In the genomic region with DNA sequence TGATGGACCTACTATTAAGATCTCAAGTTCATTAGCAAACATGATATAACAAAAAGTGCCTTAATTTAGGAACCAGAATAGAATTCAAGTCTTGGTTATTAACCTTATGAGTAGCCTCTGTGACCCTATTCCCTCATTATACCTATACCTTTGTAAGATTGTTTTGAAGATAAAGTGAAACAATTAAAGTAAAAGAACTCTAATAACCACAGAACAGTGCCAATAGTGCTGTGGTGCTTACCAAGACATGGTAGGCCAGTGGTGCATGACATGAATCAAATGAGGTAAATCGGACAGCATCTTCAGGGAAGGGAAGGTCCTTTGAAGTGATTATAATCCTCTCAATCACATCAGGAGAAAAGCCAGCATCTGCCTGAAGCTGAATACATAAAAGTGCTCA, we compare ENCODE assay signal across 24 cellular contexts. TPM values are rescaled to one million over a fixed set of nuclear protein-coding genes. Genes with fewer than 3 reads are reported as not detected.
A peak's percentile ranks its signal among the peaks of the same experiment; 100 is the strongest.
DNase-seq lines count a peak whose midpoint lies in the region; ATAC-seq and TF ChIP-seq lines count a peak whose summit lies in the region.
"Had no signal": no experiment of that assay in that cellular context is flagged by ENCODE, and none has a peak within 500 bp of the region (broad histone marks: within the 10 kb centered on the region; RNA-seq: fewer than 3 reads in every experiment).

No MANE protein-coding gene starts in this region.

- H3K27me3 ChIP-seq in Karpas-422 (ENCODE audit: low read length) (no peaks in the 10 kb centered on the region), PC-9 (ENCODE audit: insufficient read depth, low read depth) (no peaks in the 10 kb centered on the region)
- H3K27me3 ChIP-seq: esophagus muscularis mucosa, gastrocnemius medialis, right lobe of liver, SJCRH30 had no signal

- H3K79me2 ChIP-seq in Karpas-422 (ENCODE audit: low read length): no peaks in the 10 kb centered on the region
- no peaks in the 10 kb centered on the region for H3K79me2 ChIP-seq in PC-9 (ENCODE audit: low read depth)

- TF ChIP-seq CTCF in PC-9 (conservative IDR thresholded peaks at IDR 0.05): no peak

- no peak for TF ChIP-seq POLR2A in GM18505 (IDR thresholded peaks at IDR 0.05; ENCODE audit: borderline replicate concordance, extremely low read depth, insufficient read depth, insufficient read length)

- no peak overlapping the region for H2AFZ ChIP-seq in Karpas-422 (ENCODE audit: low read length)
- no peak overlapping the region for H2AFZ ChIP-seq in PC-9

- POLR2A ChIA-PET in PC-9 (lab: Charles Lee; ENCODE audit: unreplicated experiment): interaction anchor here (0.6 kb wide), 1 partner anchor 154 kb away, joined by 6 read pairs; no protein-coding TSS in a partner anchor

- H3K9me2 ChIP-seq in Karpas-422 (replicated peaks; ENCODE audit: insufficient read depth, low read length): no peaks in the 10 kb centered on the region
- H3K9me2 ChIP-seq in PC-9 (ENCODE audit: insufficient read depth): no peaks in the 10 kb centered on the region

- ATAC-seq in GM18505 (IDR thresholded peaks at IDR 0.05; ENCODE audit: unreplicated experiment): peak; percentile 51
- ATAC-seq in GM21786 (IDR thresholded peaks at IDR 0.05; ENCODE audit: unreplicated experiment): peak; percentile 48
- peak; percentile 80 for ATAC-seq in memory B cell (ENCODE audit: low read depth)
- ATAC-seq: activated T-helper 17 cell treated with anti-CD3 and anti-CD28 coated beads, Interleukin-2, amount 50 U/mL, for 72 hours; gastrocnemius medialis; left cardiac atrium; naive thymus-derived CD4-positive, alpha-beta T cell; right lobe of liver had no signal

- H3K36me3 Mint-ChIP-seq in memory B cell: peaks cover 20% of the 10 kb centered on the region

- CTCF ChIA-PET in PC-9 (lab: Charles Lee): no interaction called here

- intact Hi-C loops in PC-9 (cut with micrococcal nuclease; ENCODE audit: unreplicated experiment): no loop called here

- no peaks in the 10 kb centered on the region for H3F3A ChIP-seq in PC-9 (ENCODE audit: insufficient read depth, low read depth)

- H3K4me1 Mint-ChIP-seq in memory B cell: peaks cover 30% of the 10 kb centered on the region
- H3K4me1 Mint-ChIP-seq: activated CD4-positive, alpha-beta T cell treated with anti-CD3 and anti-CD28 coated beads, Interleukin-2, amount 10 ng/mL, durations not matched to agents 7 days and 5 days; activated naive CD8-positive, alpha-beta T cell treated with anti-CD3 and anti-CD28 coated beads for 36 hours; activated T-helper 17 cell treated with anti-CD3 and anti-CD28 coated beads, Interleukin-2, amount 50 U/mL, for 72 hours had no signal

- H3K36me3 ChIP-seq in Karpas-422 (ENCODE audit: insufficient read depth, low read length): peaks cover 4% of the 10 kb centered on the region; the same call in 1 of the 2 replicates
- H3K36me3 ChIP-seq in PC-9 (ENCODE audit: low read depth): peaks cover 8% of the 10 kb centered on the region; the same call in 1 of the 2 replicates
- H3K36me3 ChIP-seq: gastrocnemius medialis, right lobe of liver had no signal

- H3K4me2 ChIP-seq in Karpas-422 (ENCODE audit: low read depth, low read length, poor library complexity, severe bottlenecking) (peak overlapping the region; percentile 67), PC-9 (no peak overlapping the region)

- peak overlapping the region; percentile 89 for H3K27ac Mint-ChIP-seq in memory B cell
- H3K27ac Mint-ChIP-seq: activated CD4-positive, alpha-beta T cell treated with anti-CD3 and anti-CD28 coated beads, Interleukin-2, amount 10 ng/mL, durations not matched to agents 7 days and 5 days; activated naive CD8-positive, alpha-beta T cell treated with anti-CD3 and anti-CD28 coated beads for 36 hours; activated T-helper 17 cell treated with anti-CD3 and anti-CD28 coated beads, Interleukin-2, amount 50 U/mL, for 72 hours; naive thymus-derived CD4-positive, alpha-beta T cell; T-helper 1 cell treated with Interleukin-12 subunit alpha and Interleukin-12 subunit beta and Interleukin-4 antibody, amounts not matched to agents 30 μg/mL and 1 μg/mL, for 36 hours had no signal

- DNase-seq in Karpas-422 (peak; percentile 58), memory B cell (ENCODE audit: low spot score in 2 of 2) (no peak), NCI-H2171 treated with DMSO at 0.1 percent for 48 hours (lab: John Stamatoyannopoulos, UW) (no peak), Kasumi-1 (lab: John Stamatoyannopoulos, UW) (no peak), PC-9 (no peak), EL (no peak)
- DNase-seq: activated CD4-positive, alpha-beta T cell treated with anti-CD3 and anti-CD28 coated beads, Interleukin-2, amount 10 ng/mL, durations not matched to agents 7 days and 5 days; activated naive CD8-positive, alpha-beta T cell treated with anti-CD3 and anti-CD28 coated beads for 36 hours; CD4-positive, CD25-positive, alpha-beta regulatory T cell; effector memory CD4-positive, alpha-beta T cell; gastrocnemius medialis; GOT3; IMR-90; left cardiac atrium; naive thymus-derived CD4-positive, alpha-beta T cell; NCI-H1694 treated with DMSO at 0.1 percent for 48 hours; NCI-H2227 treated with DMSO at 0.1 percent for 48 hours; right lobe of liver; SJCRH30 had no signal

- BruUV-seq in PC-9 (replicated peaks; lab: Mats Ljungman, UMichigan): no TSS peak

- peak overlapping the region; percentile 17 for H3K4me3 Mint-ChIP-seq in memory B cell
- H3K4me3 Mint-ChIP-seq: activated CD4-positive, alpha-beta T cell treated with anti-CD3 and anti-CD28 coated beads, Interleukin-2, amount 10 ng/mL, durations not matched to agents 7 days and 5 days; activated naive CD8-positive, alpha-beta T cell treated with anti-CD3 and anti-CD28 coated beads for 36 hours; activated T-helper 17 cell treated with anti-CD3 and anti-CD28 coated beads, Interleukin-2, amount 50 U/mL, for 72 hours; CD4-positive, CD25-positive, alpha-beta regulatory T cell; naive thymus-derived CD4-positive, alpha-beta T cell; T-helper 1 cell treated with Interleukin-12 subunit alpha and Interleukin-12 subunit beta and Interleukin-4 antibody, amounts not matched to agents 30 μg/mL and 1 μg/mL, for 36 hours had no signal

- H3K9ac ChIP-seq in Karpas-422 (ENCODE audit: low read length): 0 out of 2 replicates have a peak overlapping the region, but pooled peaks have one; percentile 8

- no peaks in the 10 kb centered on the region for H3K9me3 ChIP-seq in Karpas-422 (ENCODE audit: low read length)
- H3K9me3 ChIP-seq in PC-9 (ENCODE audit: insufficient read depth, low read depth): peaks cover 6% of the 10 kb centered on the region; the same call in 1 of the 2 replicates
- H3K9me3 ChIP-seq: esophagus muscularis mucosa, gastrocnemius medialis, right lobe of liver, SJCRH30 had no signal

- no peaks in the 10 kb centered on the region for H3K27me3 Mint-ChIP-seq in memory B cell
- H3K27me3 Mint-ChIP-seq: activated CD4-positive, alpha-beta T cell treated with anti-CD3 and anti-CD28 coated beads, Interleukin-2, amount 10 ng/mL, durations not matched to agents 7 days and 5 days; activated naive CD8-positive, alpha-beta T cell treated with anti-CD3 and anti-CD28 coated beads for 36 hours; activated T-helper 17 cell treated with anti-CD3 and anti-CD28 coated beads, Interleukin-2, amount 50 U/mL, for 72 hours; CD4-positive, CD25-positive, alpha-beta regulatory T cell; naive thymus-derived CD4-positive, alpha-beta T cell had no signal

- H3K4me3 ChIP-seq in Karpas-422 (ENCODE audit: low read length) (peak overlapping the region; percentile 23), PC-9 (no peak overlapping the region)
- H3K4me3 ChIP-seq: esophagus muscularis mucosa, gastrocnemius medialis, right lobe of liver, SJCRH30 had no signal

- H3K27ac ChIP-seq in Karpas-422 (ENCODE audit: low read length): peak overlapping the region; percentile 79
- H3K27ac ChIP-seq in PC-9: no peak overlapping the region
- H3K27ac ChIP-seq: esophagus muscularis mucosa, gastrocnemius medialis, right lobe of liver, SJCRH30 had no signal

- H3K4me1 ChIP-seq in Karpas-422 (ENCODE audit: low read length) (peaks cover 62% of the 10 kb centered on the region), PC-9 (replicated peaks; ENCODE audit: insufficient read depth) (no peaks in the 10 kb centered on the region)
- H3K4me1 ChIP-seq: right lobe of liver, SJCRH30 had no signal

- peaks cover 2% of the 10 kb centered on the region for H3K9me3 Mint-ChIP-seq in memory B cell
- H3K9me3 Mint-ChIP-seq: activated CD4-positive, alpha-beta T cell treated with anti-CD3 and anti-CD28 coated beads, Interleukin-2, amount 10 ng/mL, durations not matched to agents 7 days and 5 days; activated T-helper 17 cell treated with anti-CD3 and anti-CD28 coated beads, Interleukin-2, amount 50 U/mL, for 72 hours; CD4-positive, CD25-positive, alpha-beta regulatory T cell; T-helper 1 cell treated with Interleukin-12 subunit alpha and Interleukin-12 subunit beta and Interleukin-4 antibody, amounts not matched to agents 30 μg/mL and 1 μg/mL, for 36 hours had no signal

- H4K20me1 ChIP-seq in Karpas-422 (ENCODE audit: insufficient read depth, low read depth, low read length): 0 out of 2 replicates have a peak, but pooled peaks cover under 1% of the 10 kb centered on the region
- H4K20me1 ChIP-seq in PC-9 (ENCODE audit: insufficient read depth): no peaks in the 10 kb centered on the region

RNA-seq across cellular contexts. Expression of a gene that starts 36.4 kb away (rescaled TPM):
- 6.4 and 15.8 TPM in 2 replicates for total RNA-seq in Karpas-422 (2014; rRNA removed; shearing (Covaris generic); ENCODE audit: low replicate concordance)
- total RNA-seq in PC-9 (2021): 21.8 and 23.9 TPM in 2 replicates

RNA-seq across cellular contexts. Expression of a gene that starts 36.5 kb away (rescaled TPM):
- 25.4 and 48.5 TPM in 2 replicates for total RNA-seq in Karpas-422 (2014; rRNA removed; shearing (Covaris generic); ENCODE audit: low replicate concordance)
- 71.7 and 89.2 TPM in 2 replicates for total RNA-seq in PC-9 (2021)
